In the genomic region with DNA sequence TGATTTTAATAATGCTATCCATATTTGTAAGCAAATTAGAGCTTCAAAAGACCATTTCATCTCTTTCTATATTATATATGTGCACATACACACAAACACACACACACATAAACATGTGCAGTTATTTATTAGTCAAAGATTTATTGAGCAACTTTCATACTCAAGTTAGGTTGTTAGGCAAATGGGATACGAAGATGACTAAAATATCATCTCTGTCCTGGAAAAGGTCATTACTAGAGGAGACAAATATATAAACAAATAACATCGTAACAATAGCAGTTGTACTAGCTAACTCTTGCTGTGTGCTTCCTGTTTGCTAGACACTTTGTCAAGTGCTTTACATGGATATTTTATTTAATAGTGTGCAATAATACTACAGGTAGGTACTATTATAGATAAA, we compare ENCODE assay signal across 16 cellular contexts.
DNase-seq lines count a peak whose midpoint lies in the region; TF ChIP-seq lines count a peak whose summit lies in the region.
"Had no signal": no experiment of that assay in that cellular context is flagged by ENCODE, and none has a peak within 500 bp of the region (broad histone marks: within the 10 kb centered on the region; RNA-seq: fewer than 3 reads in every experiment).

No MANE protein-coding gene starts in this region.

- H4K20me1 ChIP-seq in hepatocyte (ENCODE audit: insufficient read depth, poor library complexity, severe bottlenecking), result no peaks in the 10 kb centered on the region

- no peaks in the 10 kb centered on the region for H3K36me3 ChIP-seq in breast epithelium
- H3K36me3 ChIP-seq in hepatocyte (replicated peaks; ENCODE audit: insufficient read depth, low read depth), result no peaks in the 10 kb centered on the region
- H3K36me3 ChIP-seq in Caco-2 (ENCODE audit: control insufficient read depth, insufficient read depth, low read length), result no peaks in the 10 kb centered on the region

- H3K4me3 Mint-ChIP-seq in MCF 10A (ENCODE audit: unreplicated experiment) (no peak overlapping the region), Caco-2 (ENCODE audit: unreplicated experiment) (no peak overlapping the region)
- H3K4me3 Mint-ChIP-seq: B cell; CD4-positive, alpha-beta memory T cell had no signal

- CTCF ChIA-PET in MCF 10A (lab: Yijun Ruan, JAX) (interaction anchor here (0.6 to 1.4 kb wide), 7 partner anchors 10 to 330 kb away, joined by 3 to 7 read pairs (median 4); no protein-coding TSS in a partner anchor), Caco-2 (lab: Charles Lee) (no interaction called here)

- H3K27me3 ChIP-seq in breast epithelium (no peaks in the 10 kb centered on the region), hepatocyte (no peaks in the 10 kb centered on the region), Caco-2 (replicated peaks; ENCODE audit: control insufficient read depth, insufficient read depth, low read length) (no peaks in the 10 kb centered on the region)

- H3K9me3 Mint-ChIP-seq in MCF 10A (ENCODE audit: unreplicated experiment) (peaks cover 6% of the 10 kb centered on the region), Caco-2 (ENCODE audit: unreplicated experiment) (peaks cover 32% of the 10 kb centered on the region)
- H3K9me3 Mint-ChIP-seq: CD4-positive, alpha-beta memory T cell had no signal

- H3K27ac ChIP-seq in breast epithelium (no peak overlapping the region), epithelial cell of prostate (peak overlapping the region; percentile 18), hepatocyte (peak overlapping the region; percentile 36)
- H3K27ac ChIP-seq: 22Rv1 had no signal

- H3K27me3 Mint-ChIP-seq in MCF 10A (ENCODE audit: insufficient read depth, unreplicated experiment), result no peaks in the 10 kb centered on the region
- no peaks in the 10 kb centered on the region for H3K27me3 Mint-ChIP-seq in Caco-2 (ENCODE audit: insufficient read depth, unreplicated experiment)
- H3K27me3 Mint-ChIP-seq: B cell had no signal

- DNase-seq in MCF 10A (ENCODE audit: unreplicated experiment), result no peak
- no peak for DNase-seq in breast epithelium (ENCODE audit: low spot score in 2 of 2)
- DNase-seq in epithelial cell of prostate (ENCODE audit: low read depth, low spot score), result no peak
- no peak for DNase-seq in hepatocyte (ENCODE audit: low spot score)
- no peak for DNase-seq in Caco-2
- no peak for DNase-seq in inferior parietal cortex (ENCODE audit: extremely low spot score)
- DNase-seq in AML-193 (lab: John Stamatoyannopoulos, UW), result no peak
- DNase-seq in NCI-H524 (lab: John Stamatoyannopoulos, UW), result no peak
- DNase-seq: ACHN; C1 segment of cervical spinal cord; CD4-positive, alpha-beta memory T cell; DMS153; DMS79 treated with DMSO at 0.1 percent for 48 hours; GDM1 had no signal

- H3K9me2 ChIP-seq in hepatocyte (replicated peaks; ENCODE audit: insufficient read depth), result no peaks in the 10 kb centered on the region

- TF ChIP-seq CTCF in MCF 10A (IDR thresholded peaks at IDR 0.05; ENCODE audit: unreplicated experiment), result no peak
- no peak for TF ChIP-seq CTCF in breast epithelium (IDR thresholded peaks at IDR 0.05)
- no peak for TF ChIP-seq CTCF in hepatocyte (IDR thresholded peaks at IDR 0.05; ENCODE audit: poor library complexity)
- TF ChIP-seq CTCF in Caco-2 (IDR thresholded peaks at IDR 0.05; ENCODE audit: insufficient read depth in 1 of 2, low read depth in 1 of 2, low read length in 1 of 2, severe bottlenecking in 1 of 2, unreplicated experiment in 1 of 2), result no peak

- H3K27ac Mint-ChIP-seq in MCF 10A (ENCODE audit: low read depth, unreplicated experiment), result peak overlapping the region; percentile 63
- no peak overlapping the region for H3K27ac Mint-ChIP-seq in Caco-2 (ENCODE audit: unreplicated experiment)
- H3K27ac Mint-ChIP-seq: B cell; CD4-positive, alpha-beta memory T cell had no signal

- POLR2A ChIA-PET in MCF 10A (lab: Yijun Ruan, JAX), result interaction anchor here (0.8 to 2.2 kb wide), 16 partner anchors 8 to 533 kb away, joined by 3 to 9 read pairs (median 4); no protein-coding TSS in a partner anchor
- POLR2A ChIA-PET in Caco-2 (lab: Charles Lee), result no interaction called here

- TF ChIP-seq POLR2A in breast epithelium (IDR thresholded peaks at IDR 0.05), result no peak

- no peak overlapping the region for H3K4me3 ChIP-seq in breast epithelium
- H3K4me3 ChIP-seq in hepatocyte, result no peak overlapping the region
- H3K4me3 ChIP-seq in Caco-2 (ENCODE audit: low read depth, low read length), result no peak overlapping the region

- no peaks in the 10 kb centered on the region for H3K36me3 Mint-ChIP-seq in MCF 10A (ENCODE audit: insufficient read depth, unreplicated experiment)
- H3K36me3 Mint-ChIP-seq in Caco-2 (ENCODE audit: insufficient read depth, unreplicated experiment), result no peaks in the 10 kb centered on the region
- H3K36me3 Mint-ChIP-seq: CD4-positive, alpha-beta memory T cell had no signal

- no peaks in the 10 kb centered on the region for H3K4me1 ChIP-seq in breast epithelium
- H3K4me1 ChIP-seq in hepatocyte (ENCODE audit: insufficient read depth), result no peaks in the 10 kb centered on the region
- H3K4me1 ChIP-seq in Caco-2, result peaks cover 36% of the 10 kb centered on the region

- H3K4me1 Mint-ChIP-seq in MCF 10A (ENCODE audit: insufficient read depth, unreplicated experiment) (peaks cover 20% of the 10 kb centered on the region), Caco-2 (ENCODE audit: low read depth, unreplicated experiment) (peaks cover 29% of the 10 kb centered on the region)
- H3K4me1 Mint-ChIP-seq: B cell; CD4-positive, alpha-beta memory T cell had no signal

- H3K9me3 ChIP-seq in breast epithelium (no peaks in the 10 kb centered on the region), hepatocyte (ENCODE audit: low read depth) (no peaks in the 10 kb centered on the region), Caco-2 (0 out of 2 replicates have a peak, but pooled peaks cover 5% of the 10 kb centered on the region)

- intact Hi-C loops in MCF 10A (cut with micrococcal nuclease) (no loop called here), breast epithelium (cut with DNase I; ENCODE audit: low total_unique reads) (no loop called here), Caco-2 (cut with micrococcal nuclease; ENCODE audit: unreplicated experiment) (no loop called here)

- no TSS peak for BruUV-seq in MCF 10A (replicated peaks; lab: Mats Ljungman, UMichigan)
- no TSS peak for BruUV-seq in Caco-2 (replicated peaks; lab: Mats Ljungman, UMichigan)

- 67% methylated on average over 2 of the region's 2 CpGs for WGBS in hepatocyte (ENCODE audit: low lambda C conversion rate, missing lambda C conversion rate)

- no peak overlapping the region for H2AFZ ChIP-seq in hepatocyte

- no peaks in the 10 kb centered on the region for H3K79me2 ChIP-seq in hepatocyte

- H3K4me2 ChIP-seq in hepatocyte, result no peak overlapping the region

Comparison
In these comparisons a context has a peak if more than half of its experiments do, and no peak if none do; other contexts are left out.
1. H3K27ac ChIP-seq: peak in epithelial cell of prostate (single experiment) and hepatocyte (single experiment); none in breast epithelium (0 of 2).